10 cellular contexts compared by ENCODE assay signal in genomic region chr4:56433280-56433679, GRCh38. TPM values are rescaled to one million over a fixed set of nuclear protein-coding genes. Genes with fewer than 3 reads are reported as not detected.
DNase-seq lines count a peak whose midpoint lies in the region; ATAC-seq and TF ChIP-seq lines count a peak whose summit lies in the region.
"Had no signal": no experiment of that assay in that cellular context is flagged by ENCODE, and none has a peak within 500 bp of the region (broad histone marks: within the 10 kb centered on the region; RNA-seq: fewer than 3 reads in every experiment).

No MANE protein-coding gene starts in this region.

- H3K27me3 ChIP-seq in HUES6 (ENCODE audit: control insufficient read depth, insufficient read depth, low read length): no peaks in the 10 kb centered on the region

- peak overlapping the region; percentile 93 for H3K4me3 ChIP-seq in HUES6 (ENCODE audit: low read depth, low read length)

- H3K36me3 Mint-ChIP-seq in activated naive CD8-positive, alpha-beta T cell treated with anti-CD3 and anti-CD28 coated beads for 36 hours: peaks cover 41% of the 10 kb centered on the region
- no peaks in the 10 kb centered on the region for H3K36me3 Mint-ChIP-seq in nephron (ENCODE audit: low read depth)

- no peak for TF ChIP-seq CTCF in nephron (IDR thresholded peaks at IDR 0.05; ENCODE audit: unreplicated experiment in 3 of 3)

- ATAC-seq in GM21528 (IDR thresholded peaks at IDR 0.05; ENCODE audit: low FRiP score, unreplicated experiment): no peak
- ATAC-seq in GM21526 (IDR thresholded peaks at IDR 0.05; ENCODE audit: low FRiP score, unreplicated experiment): no peak

- peak overlapping the region; percentile 96 for H3K4me3 Mint-ChIP-seq in activated naive CD8-positive, alpha-beta T cell treated with anti-CD3 and anti-CD28 coated beads for 36 hours
- peak overlapping the region; percentile 71 to 92 (median 72) for H3K4me3 Mint-ChIP-seq in nephron

- no peak for DNase-seq in activated naive CD8-positive, alpha-beta T cell treated with anti-CD3 and anti-CD28 coated beads for 36 hours
- DNase-seq in NOMO-1 treated with dmso at 0.1 percent for 144 hours (lab: John Stamatoyannopoulos, UW; ENCODE audit: unreplicated experiment): no peak
- DNase-seq: activated gamma-delta T cell treated with Interleukin-2 at 50 U/mL for 16 hours, HCEC 1CT, NCI-H1436 had no signal

- no peaks in the 10 kb centered on the region for H3K9me3 ChIP-seq in ES-I3 (ENCODE audit: control insufficient read depth, insufficient read depth, low read length)
- no peaks in the 10 kb centered on the region for H3K9me3 ChIP-seq in HUES6 (ENCODE audit: control insufficient read depth, insufficient read depth, low read depth, low read length)

- H3K36me3 ChIP-seq in ES-I3 (ENCODE audit: insufficient read depth, low read length) (no peaks in the 10 kb centered on the region), HUES6 (ENCODE audit: control insufficient read depth, insufficient read depth, low read length) (no peaks in the 10 kb centered on the region)

- H3K4me1 ChIP-seq in ES-I3 (ENCODE audit: insufficient read depth, low read length): peaks cover 3% of the 10 kb centered on the region; the same call in 1 of the 2 replicates
- peaks cover 4% of the 10 kb centered on the region; the same call in 1 of the 2 replicates for H3K4me1 ChIP-seq in HUES6 (ENCODE audit: control insufficient read depth, insufficient read depth, low read length)

- H3K27ac ChIP-seq in HUES6 (ENCODE audit: low read depth, low read length): no peak overlapping the region

- no peaks in the 10 kb centered on the region for H3K9me3 Mint-ChIP-seq in activated naive CD8-positive, alpha-beta T cell treated with anti-CD3 and anti-CD28 coated beads for 36 hours
- H3K9me3 Mint-ChIP-seq in nephron: no peaks in the 10 kb centered on the region

- H3K27ac Mint-ChIP-seq in activated naive CD8-positive, alpha-beta T cell treated with anti-CD3 and anti-CD28 coated beads for 36 hours: no peak overlapping the region
- no peak overlapping the region for H3K27ac Mint-ChIP-seq in nephron

- H3K9ac ChIP-seq in ES-I3 (ENCODE audit: low read depth, low read length) (peak overlapping the region; percentile 61), HUES6 (ENCODE audit: low read length) (peak overlapping the region; percentile 25)

- peaks cover 40% of the 10 kb centered on the region for H3K4me1 Mint-ChIP-seq in activated naive CD8-positive, alpha-beta T cell treated with anti-CD3 and anti-CD28 coated beads for 36 hours
- peaks cover 28% of the 10 kb centered on the region for H3K4me1 Mint-ChIP-seq in nephron

- peaks cover 5% of the 10 kb centered on the region for H3K27me3 Mint-ChIP-seq in activated naive CD8-positive, alpha-beta T cell treated with anti-CD3 and anti-CD28 coated beads for 36 hours
- no peaks in the 10 kb centered on the region for H3K27me3 Mint-ChIP-seq in nephron (ENCODE audit: low read depth)

RNA-seq across cellular contexts. Expression of gene PPAT, which starts 2.1 kb away (rescaled TPM):
- 10 to 100 TPM; 68.9 to 69.0 TPM for total RNA-seq in activated naive CD8-positive, alpha-beta T cell treated with anti-CD3 and anti-CD28 coated beads for 36 hours

RNA-seq across cellular contexts. Expression of gene PAICS, which starts 2.8 kb away (rescaled TPM):
- 100 to 1,000 TPM; 472 TPM for total RNA-seq in activated naive CD8-positive, alpha-beta T cell treated with anti-CD3 and anti-CD28 coated beads for 36 hours

RNA-seq across cellular contexts. Expression of gene SRP72, which starts 34.1 kb away (rescaled TPM):
- total RNA-seq in activated naive CD8-positive, alpha-beta T cell treated with anti-CD3 and anti-CD28 coated beads for 36 hours: 100 to 1,000 TPM; 209 to 211 TPM

RNA-seq across cellular contexts. Expression of gene AASDH, which starts 46.0 kb away (rescaled TPM):
- 10 to 100 TPM in 1 of 2 experiments, 1 to 10 TPM in 1; 9.7 to 11.4 TPM for total RNA-seq in activated naive CD8-positive, alpha-beta T cell treated with anti-CD3 and anti-CD28 coated beads for 36 hours
